In genomic region chr20:63651942-63652191, GRCh38 we compare ENCODE assay signal across 1 cellular context.
TF ChIP-seq lines count a peak whose summit lies in the region.

No MANE protein-coding gene starts in this region.

TF ChIP-seq in H1, 55 proteins besides CTCF, POLR2A, EP300 and RAD21:
- no peak for TF ChIP-seq BCL11A (IDR thresholded peaks at IDR 0.05; ENCODE audit: low read depth in 2 of 2, low read length in 2 of 2)
- 0 out of 2 replicates have a peak, but pooled peaks have one; percentile 27 for TF ChIP-seq BACH1 (IDR thresholded peaks at IDR 0.05; ENCODE audit: low read length)
- TF ChIP-seq PHF8 (conservative IDR thresholded peaks at IDR 0.05; ENCODE audit: low read depth, low read length), result no peak
- no peak for TF ChIP-seq SIX5 (IDR thresholded peaks at IDR 0.05; ENCODE audit: low read depth, low read length)
- no peak for TF ChIP-seq RNF2 (IDR thresholded peaks at IDR 0.05; ENCODE audit: borderline replicate concordance, low read depth, low read length, missing control alignments, poor library complexity, severe bottlenecking)
- TF ChIP-seq SP4 (IDR thresholded peaks at IDR 0.05; ENCODE audit: low read length), result no peak
- 0 out of 2 replicates have a peak, but pooled peaks have one; percentile 11 for TF ChIP-seq RBBP5 (IDR thresholded peaks at IDR 0.05; ENCODE audit: borderline replicate concordance, low read depth, low read length)
- no peak for TF ChIP-seq KDM5A (IDR thresholded peaks at IDR 0.05; ENCODE audit: low read length)
TF ChIP-seq in H1: peak in this region for 2.
